In the genomic region with DNA sequence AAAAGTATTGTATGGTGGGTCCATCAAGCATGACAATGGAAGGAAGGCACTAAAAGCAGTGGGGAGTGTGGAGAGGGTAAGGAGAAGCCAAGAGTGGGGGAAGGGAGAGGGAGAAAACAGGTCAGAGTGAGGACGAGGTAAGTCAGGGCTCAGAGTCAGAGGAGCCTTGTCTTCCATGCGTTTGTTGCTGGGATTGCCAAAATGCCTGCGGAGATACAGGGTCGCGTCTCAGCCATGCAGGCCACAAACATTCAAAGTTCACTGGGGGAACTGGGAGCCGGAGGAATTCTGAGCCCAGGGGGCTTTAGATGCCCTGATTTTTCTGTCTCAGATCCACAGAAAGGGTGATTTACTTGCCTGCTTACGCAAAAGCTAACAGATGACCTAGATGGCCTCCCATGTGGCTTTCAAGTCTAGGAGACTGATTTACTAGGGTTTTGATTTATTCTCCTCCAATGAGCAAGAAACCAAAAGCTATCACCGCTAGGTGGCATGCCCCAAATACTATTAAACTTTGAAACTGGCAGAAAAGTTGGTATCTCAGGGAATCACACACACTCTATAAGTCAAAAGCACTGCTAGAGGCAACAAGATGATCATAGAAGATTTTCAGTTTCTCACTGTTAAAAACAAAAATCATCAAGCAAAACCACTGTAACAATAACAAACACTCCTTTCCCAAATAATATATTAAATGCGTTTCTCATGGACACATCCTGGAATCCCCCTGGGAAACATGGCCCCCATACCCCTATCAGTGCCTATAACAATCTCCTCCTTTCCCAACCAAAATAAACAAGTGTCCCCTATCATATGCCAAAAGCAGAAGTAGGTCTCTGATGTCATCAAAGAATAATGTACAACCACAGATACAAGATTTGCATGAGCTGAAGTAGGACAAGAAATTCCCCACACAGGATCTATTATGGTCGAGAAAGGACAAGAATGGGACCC, we compare ENCODE assay signal across 9 cellular contexts. TPM values are rescaled to one million over a fixed set of nuclear protein-coding genes. Genes with fewer than 3 reads are reported as not detected.
DNase-seq lines count a peak whose midpoint lies in the region; ATAC-seq and TF ChIP-seq lines count a peak whose summit lies in the region.
"Had no signal": no experiment of that assay in that cellular context is flagged by ENCODE, and none has a peak within 500 bp of the region (broad histone marks: within the 10 kb centered on the region; RNA-seq: fewer than 3 reads in every experiment).

No MANE protein-coding gene starts in this region.

- peaks cover 21% of the 10 kb centered on the region for H3K4me1 Mint-ChIP-seq in activated CD8-positive, alpha-beta T cell treated with anti-CD3 and anti-CD28 coated beads for 36 hours (ENCODE audit: low read depth)

- POLR2A ChIA-PET in activated CD8-positive, alpha-beta T cell treated with anti-CD3 and anti-CD28 coated beads for 36 hours (lab: Charles Lee), result no interaction called here

- H3K4me3 ChIP-seq in epithelial cell of esophagus (ENCODE audit: low read length), result no peak overlapping the region
- H3K4me3 ChIP-seq in muscle layer of colon (ENCODE audit: low read depth in 1 of 2, low read length in 2 of 2), result peak overlapping the region in 1 of 2 donors; percentile 32

- peak; percentile 72 for TF ChIP-seq CTCF in activated CD8-positive, alpha-beta T cell treated with anti-CD3 and anti-CD28 coated beads for 36 hours (IDR thresholded peaks at IDR 0.05)
- TF ChIP-seq CTCF in epithelial cell of esophagus (IDR thresholded peaks at IDR 0.05; ENCODE audit: insufficient read depth, low read depth, low read length, missing control alignments), result peak; percentile 76

- no peaks in the 10 kb centered on the region for H3K27me3 Mint-ChIP-seq in activated CD8-positive, alpha-beta T cell treated with anti-CD3 and anti-CD28 coated beads for 36 hours

- CTCF ChIA-PET in activated CD8-positive, alpha-beta T cell treated with anti-CD3 and anti-CD28 coated beads for 36 hours (lab: Charles Lee), result interaction anchor here (0.7 to 2.6 kb wide), 35 partner anchors 8 to 388 kb away, joined by 3 to 9 read pairs (median 4); a partner anchor contains a TSS

- no peaks in the 10 kb centered on the region for H3K27me3 ChIP-seq in muscle layer of colon (ENCODE audit: control insufficient read depth in 1 of 2, insufficient read depth in 2 of 2, low read length in 2 of 2)

- peak; percentile 78 for DNase-seq in CD1c-positive myeloid dendritic cell (ENCODE audit: extremely low spot score)
- peak; percentile 20 for DNase-seq in NCI-H510A (lab: John Stamatoyannopoulos, UW)
- peak; percentile 83 for DNase-seq in activated CD8-positive, alpha-beta T cell treated with anti-CD3 and anti-CD28 coated beads for 36 hours
- peak; percentile 79 for DNase-seq in epithelial cell of esophagus (ENCODE audit: low read depth)
- peak; percentile 86 for DNase-seq in superior temporal gyrus (ENCODE audit: extremely low spot score)

- H3K36me3 ChIP-seq in muscle layer of colon (ENCODE audit: insufficient read depth, low read length), result no peaks in the 10 kb centered on the region

- H3K27ac Mint-ChIP-seq in activated CD8-positive, alpha-beta T cell treated with anti-CD3 and anti-CD28 coated beads for 36 hours, result no peak overlapping the region

- H3K27ac ChIP-seq in muscle layer of colon (ENCODE audit: low read depth, low read length), result peak overlapping the region; percentile 63
- H3K27ac ChIP-seq: epithelial cell of prostate had no signal

- intact Hi-C loops in activated CD8-positive, alpha-beta T cell treated with anti-CD3 and anti-CD28 coated beads for 36 hours (cut with micrococcal nuclease), result loop anchor here (2.0 kb wide), 1 partner anchor 328 kb away; a partner anchor contains a TSS

- ATAC-seq in GM18873 (IDR thresholded peaks at IDR 0.05; ENCODE audit: low FRiP score, unreplicated experiment) (peak; percentile 87), HG03103 (IDR thresholded peaks at IDR 0.05; ENCODE audit: low read depth, unreplicated experiment) (peak; percentile 70)
- ATAC-seq in activated CD8-positive, alpha-beta T cell treated with anti-CD3 and anti-CD28 coated beads for 36 hours, result peak; percentile 91

- H3K9me3 ChIP-seq in muscle layer of colon (ENCODE audit: low read length), result no peaks in the 10 kb centered on the region

- H3K4me3 Mint-ChIP-seq in activated CD8-positive, alpha-beta T cell treated with anti-CD3 and anti-CD28 coated beads for 36 hours, result no peak overlapping the region

- no peaks in the 10 kb centered on the region for H3K36me3 Mint-ChIP-seq in activated CD8-positive, alpha-beta T cell treated with anti-CD3 and anti-CD28 coated beads for 36 hours (ENCODE audit: low read depth)

- no peak overlapping the region for H3K9ac ChIP-seq in muscle layer of colon (ENCODE audit: low read length)

- peaks cover 19% of the 10 kb centered on the region for H3K4me1 ChIP-seq in muscle layer of colon (ENCODE audit: insufficient read depth, low read length)

- no peaks in the 10 kb centered on the region for H3K9me3 Mint-ChIP-seq in activated CD8-positive, alpha-beta T cell treated with anti-CD3 and anti-CD28 coated beads for 36 hours

RNA-seq across cellular contexts. Expression of a gene that starts 26.6 kb away (rescaled TPM):
- 10 to 100 TPM; 15.4 to 17.9 TPM for total RNA-seq in activated CD8-positive, alpha-beta T cell treated with anti-CD3 and anti-CD28 coated beads for 36 hours

Comparison
In these comparisons a context has a peak if more than half of its experiments do, and no peak if none do; other contexts are left out.
1. DNase-seq: peak in every context shown above with its lines; median percentile 86 in superior temporal gyrus; 83 in activated CD8-positive, alpha-beta T cell treated with anti-CD3 and anti-CD28 coated beads for 36 hours; 79 in epithelial cell of esophagus; 78 in CD1c-positive myeloid dendritic cell; 20 in NCI-H510A.